In genomic region chr2:10404324-10405143, GRCh38 we compare ENCODE assay signal across 9 cellular contexts. TPM values are rescaled to one million over a fixed set of nuclear protein-coding genes. Genes with fewer than 3 reads are reported as not detected.
DNase-seq lines count a peak whose midpoint lies in the region; ATAC-seq, FAIRE-seq and TF ChIP-seq lines count a peak whose summit lies in the region.
"Had no signal": no experiment of that assay in that cellular context is flagged by ENCODE, and none has a peak within 500 bp of the region (broad histone marks: within the 10 kb centered on the region; RNA-seq: fewer than 3 reads in every experiment).

No MANE protein-coding gene starts in this region.

- peak overlapping the region; percentile 52 for H3K27ac ChIP-seq in HCT116 (ENCODE audit: low read depth, low read length)
- H3K27ac ChIP-seq in right cardiac atrium (ENCODE audit: low read length): peak overlapping the region; percentile 1
- peak overlapping the region in 4 of 5 donors; percentile 80 to 90 (median 86) for H3K27ac ChIP-seq in stomach

- DNase-seq in HCT116 (ENCODE audit: low read depth, low spot score) (no peak), right cardiac atrium (no peak), stomach (no peak), HTR-8/SVneo (ENCODE audit: insufficient read length, low spot score) (no peak), NCI-H2227 (lab: John Stamatoyannopoulos, UW; ENCODE audit: unreplicated experiment) (no peak)
- DNase-seq in stimulated activated CD8-positive, alpha-beta memory T cell treated with anti-CD3 and anti-CD28 coated beads, Interleukin-4, amount 100 ng/mL, for 48 hours: no peak
- DNase-seq: NCI-H510A had no signal

- no peaks in the 10 kb centered on the region for H3K27me3 Mint-ChIP-seq in brain

- ATAC-seq in HCT116 (no peak), right cardiac atrium (no peak), GM21423 (IDR thresholded peaks at IDR 0.05; ENCODE audit: unreplicated experiment) (no peak)

- H3K79me2 ChIP-seq in HCT116 (ENCODE audit: insufficient read depth, low read length): peaks cover 40% of the 10 kb centered on the region

- TF ChIP-seq CTCF in HCT116 (IDR thresholded peaks at IDR 0.05 in 2 of 3, conservative IDR thresholded peaks at IDR 0.05 in 1 of 3; ENCODE audit: borderline replicate concordance in 1 of 3, insufficient read depth in 1 of 3, low read depth in 2 of 3, low read length in 2 of 3) (no peak), brain (conservative IDR thresholded peaks at IDR 0.05) (no peak), stomach (IDR thresholded peaks at IDR 0.05) (no peak)

- peaks cover 11% of the 10 kb centered on the region for H3K36me3 Mint-ChIP-seq in brain

- BruUV-seq in HCT116 (replicated peaks; lab: Mats Ljungman, UMichigan): no TSS peak

- RAD21 ChIA-PET in HCT116 (lab: Charles Lee; ENCODE audit: low non-redundant PET in 1 of 2, low total read pairs in 2 of 2, uncharacterized antibody in 2 of 2, unreplicated experiment in 2 of 2): no interaction called here

- H3K36me3 ChIP-seq in HCT116 (ENCODE audit: control insufficient read depth in 1 of 2, insufficient read depth in 2 of 2, low read length in 2 of 2) (peaks cover 2 to 11% of the 10 kb centered on the region in 2 experiments; a peak in 2 of 4 replicates), stomach (peaks cover 0 to 21% (median 4%) of the 10 kb centered on the region in 4 donors)

- no peaks in the 10 kb centered on the region for H3K9me2 ChIP-seq in HCT116 (ENCODE audit: insufficient read depth)

- no peak for TF ChIP-seq RAD21 in HCT116 (IDR thresholded peaks at IDR 0.05; ENCODE audit: low read depth)

- peak overlapping the region in 4 of 5 experiments; percentile 85 to 94 (median 92) for H3K27ac Mint-ChIP-seq in brain

- no peak for FAIRE-seq in HTR-8/SVneo (lab: Jason Lieb, UNC)

- H3K4me1 Mint-ChIP-seq in brain: peaks cover 56% of the 10 kb centered on the region

- intact Hi-C loops in HCT116 (cut with micrococcal nuclease): no loop called here
- intact Hi-C loops in right cardiac atrium (cut with DNase I): loop anchor here in 2 of 4 donors (5.0 to 10.0 kb wide), 4 partner anchors 97 to 277 kb away; partner anchors contain the start of gene HPCAL1 (in 1 of the 2)
- intact Hi-C loops in stomach (cut with DNase I; ENCODE audit: low total_unique reads): no loop called here

- CTCF ChIA-PET in HCT116 (lab: Charles Lee): no interaction called here

- peaks cover 0 to 3% (median 0%) of the 10 kb centered on the region in 5 experiments for H3K9me3 Mint-ChIP-seq in brain

- 70% methylated on average over 20 of the region's 20 CpGs for WGBS in right cardiac atrium
- 81 to 90% (median 86%) methylated on average over 18 to 20 of the region's 20 CpGs for WGBS in stomach, 5 donors

- POLR2A ChIA-PET in HCT116 (lab: Charles Lee): interaction anchor here (1.3 kb wide), 1 partner anchor 35 kb away, joined by 3 read pairs; no protein-coding TSS in a partner anchor

- H3K27me3 ChIP-seq in HCT116 (ENCODE audit: insufficient read depth, low read length) (no peaks in the 10 kb centered on the region), right cardiac atrium (ENCODE audit: control insufficient read depth, insufficient read depth) (no peaks in the 10 kb centered on the region), stomach (no peaks in the 10 kb centered on the region)

- H3K9me3 ChIP-seq in HCT116 (ENCODE audit: control insufficient read depth in 1 of 2, insufficient read depth in 1 of 2, low read depth in 1 of 2, low read length in 2 of 2) (no peaks in the 10 kb centered on the region), right cardiac atrium (ENCODE audit: control insufficient read depth, low read length) (no peaks in the 10 kb centered on the region), stomach (no peaks in the 10 kb centered on the region)

- H3K4me3 ChIP-seq in HCT116 (replicated peaks in 1 of 2; ENCODE audit: low read depth in 1 of 2, low read length in 2 of 2) (no peak overlapping the region), right cardiac atrium (ENCODE audit: low read length) (no peak overlapping the region), stomach (no peak overlapping the region)

- TF ChIP-seq EP300 in stomach (IDR thresholded peaks at IDR 0.05): no peak

- H2AFZ ChIP-seq in HCT116 (ENCODE audit: low read depth, low read length, poor library complexity, severe bottlenecking): no peak overlapping the region

- H3K9ac ChIP-seq in HCT116 (ENCODE audit: low read length): peak overlapping the region; percentile 24; the same call in 1 of the 2 replicates

- H3K4me3 Mint-ChIP-seq in brain: peak overlapping the region in 2 of 5 experiments; percentile 31 to 59

- H3K4me2 ChIP-seq in HCT116 (ENCODE audit: low read length): peak overlapping the region; percentile 53

- no peak for TF ChIP-seq POLR2A in HCT116 (IDR thresholded peaks at IDR 0.05; ENCODE audit: borderline replicate concordance, extremely low read depth, insufficient read depth, insufficient read length)
- no peak for TF ChIP-seq POLR2A in stomach (IDR thresholded peaks at IDR 0.05)

- H4K20me1 ChIP-seq in HCT116 (ENCODE audit: insufficient read depth): no peaks in the 10 kb centered on the region

- H3K4me1 ChIP-seq in HCT116 (ENCODE audit: control insufficient read depth in 1 of 2, insufficient read depth in 2 of 2, low read length in 2 of 2) (peaks cover 68 to 94% of the 10 kb centered on the region in 2 experiments), right cardiac atrium (ENCODE audit: control insufficient read depth, insufficient read depth, low read length) (peaks cover 20% of the 10 kb centered on the region), stomach (peaks cover 65 to 92% (median 74%) of the 10 kb centered on the region in 4 donors)

TF ChIP-seq in HCT116, 20 proteins besides CTCF, POLR2A, EP300 and RAD21:
- TF ChIP-seq FOSL1 (IDR thresholded peaks at IDR 0.05; ENCODE audit: low read depth): no peak
- TF ChIP-seq YY1 (IDR thresholded peaks at IDR 0.05; ENCODE audit: extremely low read depth, insufficient replicate concordance, low read depth, low read length): peak; percentile 16

RNA-seq across cellular contexts. Expression of gene ODC1, which starts 43.6 kb away (rescaled TPM):
- 231 TPM for total RNA-seq in HCT116 (2021; ENCODE audit: unreplicated experiment)
- polyA plus RNA-seq in HCT116 (2012): 178 and 235 TPM in 2 replicates
- 75.0 TPM for polyA plus RNA-seq in brain (ENCODE audit: insufficient read depth, low read depth, low replicate concordance)
- total RNA-seq in right cardiac atrium: 10 to 100 TPM; 35.2 to 47.9 (median 39.8) TPM
- 17.3 TPM for polyA plus RNA-seq in right cardiac atrium
- 100 to 1,000 TPM in 3 of 5 donors, 10 to 100 TPM in 2; 33.0 to 148 (median 113) TPM for total RNA-seq in stomach
- polyA plus RNA-seq in stomach: 10 to 100 TPM; 32.2 to 51.8 (median 36.2) TPM

Comparison
In these comparisons a context has a peak if more than half of its experiments do, and no peak if none do; other contexts are left out.
1. H3K27ac ChIP-seq: peak in every context shown above with its lines; median percentile 86 in stomach; 52 in HCT116; 1 in right cardiac atrium.